ENCODE assay signal across 19 cellular contexts in genomic region chr10:43821103-43821502, GRCh38.
"Had no signal": no experiment of that assay in that cellular context is flagged by ENCODE, and none has a peak within 500 bp of the region (broad histone marks: within the 10 kb centered on the region; RNA-seq: fewer than 3 reads in every experiment).

No MANE protein-coding gene starts in this region.

- H3K4me3 Mint-ChIP-seq: activated B cell treated with CpG ODN at 0.5 μM for 24 hours; activated CD4-positive, alpha-beta memory T cell treated with anti-CD3 and anti-CD28 coated beads for 36 hours; activated T-helper 1 cell treated with anti-CD3 and anti-CD28 coated beads, Interleukin-12 subunit alpha, Interleukin-12 subunit beta, Interleukin-2, Interleukin-4 antibody, amounts not matched to agents 30 ng/mL and 10 ng/mL and 1 ng/mL, durations not matched to agents 14 hours and 24 hours and 36 hours; mesothelial cell of epicardium; natural killer cell treated with Interleukin-12 subunit alpha and Interleukin-12 subunit beta and Interleukin-15 and Interleukin-18, amount 100 ng/mL, for 72 hours had no signal

- H3K27ac ChIP-seq: esophagus squamous epithelium, lower lobe of right lung had no signal

- H3K36me3 ChIP-seq: adrenal gland, esophagus squamous epithelium, lower lobe of right lung, tibial nerve, vagina had no signal

- DNase-seq: activated B cell treated with CpG ODN at 0.5 μM for 24 hours; activated CD4-positive, alpha-beta memory T cell treated with anti-CD3 and anti-CD28 coated beads for 36 hours; activated CD4-positive, alpha-beta T cell treated with anti-CD3 and anti-CD28 coated beads for 4 hours; activated gamma-delta T cell treated with Interleukin-2 at 50 U/mL for 16 hours; activated T-cell treated with anti-CD3 and anti-CD28 coated beads for 4 hours; adrenal gland; dermis blood vessel endothelial cell; effector memory CD4-positive, alpha-beta T cell; esophagus squamous epithelium; lower lobe of right lung; stimulated activated CD8-positive, alpha-beta memory T cell treated with anti-CD3 and anti-CD28 coated beads, Interleukin-4, amount 100 ng/mL, for 48 hours; stimulated activated naive CD4-positive, alpha-beta T cell; T-helper 9 cell had no signal

- H3K9me3 ChIP-seq: adrenal gland, esophagus squamous epithelium, lower lobe of right lung, tibial nerve, vagina had no signal

- H3K27me3 Mint-ChIP-seq: activated B cell treated with CpG ODN at 0.5 μM for 24 hours; activated CD4-positive, alpha-beta memory T cell treated with anti-CD3 and anti-CD28 coated beads for 36 hours had no signal

- H3K27ac Mint-ChIP-seq: activated B cell treated with CpG ODN at 0.5 μM for 24 hours; activated CD4-positive, alpha-beta memory T cell treated with anti-CD3 and anti-CD28 coated beads for 36 hours; activated naive CD4-positive, alpha-beta T cell treated with anti-CD3 and anti-CD28 coated beads, Interleukin-2, amount 50 U/mL, for 72 hours; activated T-helper 1 cell treated with anti-CD3 and anti-CD28 coated beads, Interleukin-12 subunit alpha, Interleukin-12 subunit beta, Interleukin-2, Interleukin-4 antibody, amounts not matched to agents 30 ng/mL and 10 ng/mL and 1 ng/mL, durations not matched to agents 14 hours and 24 hours and 36 hours; mesothelial cell of epicardium had no signal

- H3K27me3 ChIP-seq: adrenal gland, esophagus squamous epithelium, tibial nerve, vagina had no signal

- H3K36me3 Mint-ChIP-seq: activated CD4-positive, alpha-beta memory T cell treated with anti-CD3 and anti-CD28 coated beads for 36 hours; activated naive CD4-positive, alpha-beta T cell treated with anti-CD3 and anti-CD28 coated beads, Interleukin-2, amount 50 U/mL, for 72 hours; mesothelial cell of epicardium; natural killer cell treated with Interleukin-12 subunit alpha and Interleukin-12 subunit beta and Interleukin-15 and Interleukin-18, amount 100 ng/mL, for 72 hours had no signal

- ATAC-seq: activated naive CD4-positive, alpha-beta T cell treated with anti-CD3 and anti-CD28 coated beads, Interleukin-2, amount 50 U/mL, for 72 hours; lower lobe of right lung; natural killer cell treated with Interleukin-12 subunit alpha and Interleukin-12 subunit beta and Interleukin-15 and Interleukin-18, amount 100 ng/mL, for 72 hours had no signal

- H3K4me3 ChIP-seq: adrenal gland, esophagus squamous epithelium, lower lobe of right lung, tibial nerve, vagina had no signal
